Comparison of ENCODE assay signal across 16 cellular contexts in genomic region chr12:13163868-13164267, GRCh38.
"Had no signal": no experiment of that assay in that cellular context is flagged by ENCODE, and none has a peak within 500 bp of the region (broad histone marks: within the 10 kb centered on the region; RNA-seq: fewer than 3 reads in every experiment).

No MANE protein-coding gene starts in this region.

- H3K27me3 ChIP-seq: neutrophil, right lobe of liver, suprapubic skin, upper lobe of left lung had no signal

- H3K36me3 ChIP-seq: lower lobe of right lung, neutrophil, right lobe of liver, suprapubic skin, upper lobe of left lung had no signal

- DNase-seq: activated CD4-positive, alpha-beta T cell treated with anti-CD3 and anti-CD28 coated beads, Interleukin-2, amount 50 U/mL, for 4 hours; activated CD4-positive, CD25-positive, alpha-beta regulatory T cell treated with anti-CD3 and anti-CD28 coated beads, Interleukin-2, amount 50 U/mL, for 72 hours; activated CD8-positive, alpha-beta memory T cell treated with anti-CD3 and anti-CD28 coated beads, Interleukin-2, amount 10 ng/mL, durations not matched to agents 7 days and 5 days; activated effector memory CD4-positive, alpha-beta T cell treated with Interleukin-2 at 50 U/mL for 16 hours; activated T-cell treated with anti-CD3 and anti-CD28 coated beads, Interleukin-2, amount 50 U/mL, for 24 hours; amygdala; hippocampal formation; lower lobe of right lung; naive thymus-derived CD4-positive, alpha-beta T cell; right lobe of liver; stimulated activated CD4-positive, alpha-beta T cell treated with anti-CD3 and anti-CD28 coated beads, Interleukin-12 subunit alpha, Interleukin-12 subunit beta, amount 100 ng/mL, for 4 hours; stimulated activated naive CD4-positive, alpha-beta T cell; SW 1271; upper lobe of left lung had no signal

- H3K4me3 ChIP-seq: lower lobe of right lung, right lobe of liver, suprapubic skin, upper lobe of left lung had no signal

- ATAC-seq: activated CD8-positive, alpha-beta memory T cell treated with anti-CD3 and anti-CD28 coated beads, Interleukin-2, amount 10 ng/mL, durations not matched to agents 7 days and 5 days; naive thymus-derived CD4-positive, alpha-beta T cell; right lobe of liver had no signal

- H3K9me3 ChIP-seq: neutrophil, right lobe of liver, suprapubic skin, upper lobe of left lung had no signal

- H3K27ac ChIP-seq: lower lobe of right lung, neutrophil, right lobe of liver, upper lobe of left lung had no signal
